ENCODE assay signal across 30 cellular contexts in the genomic region with DNA sequence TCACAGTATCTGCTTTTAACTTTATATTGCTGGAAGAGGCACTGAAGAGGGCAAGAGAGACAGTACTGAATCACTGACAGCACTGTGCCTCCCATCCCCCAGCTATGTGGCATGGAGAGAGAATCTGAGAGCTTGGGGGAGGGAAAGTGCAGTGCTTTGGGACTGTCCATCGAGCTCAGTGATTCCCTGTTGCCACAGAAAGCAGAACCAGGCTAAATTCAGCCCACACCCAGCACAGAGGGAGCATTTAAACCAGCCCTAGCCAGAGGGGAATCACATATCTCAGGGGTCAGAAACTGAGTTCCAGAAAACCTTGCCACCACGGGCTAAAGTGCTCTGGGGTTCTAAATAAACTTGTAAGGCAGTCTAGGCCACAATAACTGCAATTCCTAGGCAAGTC. TPM values are rescaled to one million over a fixed set of nuclear protein-coding genes. Genes with fewer than 3 reads are reported as not detected.
"Had no signal": no experiment of that assay in that cellular context is flagged by ENCODE, and none has a peak within 500 bp of the region (broad histone marks: within the 10 kb centered on the region; RNA-seq: fewer than 3 reads in every experiment).

No MANE protein-coding gene starts in this region.

- H3K4me1 Mint-ChIP-seq: nephron, neural crest cell had no signal

- H3K36me3 ChIP-seq: left lung, lower lobe of right lung, right atrium auricular region, right lobe of liver, stomach, thoracic aorta, tibial artery, uterus had no signal

- H3K4me3 Mint-ChIP-seq: naive thymus-derived CD8-positive, alpha-beta T cell; nephron; neural crest cell; stimulated activated memory B cell treated with anti-CD40 and anti-IgM and Interleukin-4, amounts not matched to agents 10 μg/mL and 1 μg/mL and 100 μg/mL, for 72 hours had no signal

- H3K27ac Mint-ChIP-seq: naive thymus-derived CD8-positive, alpha-beta T cell; nephron; progenitor cell of endocrine pancreas; stimulated activated memory B cell treated with anti-CD40 and anti-IgM and Interleukin-4, amounts not matched to agents 10 μg/mL and 1 μg/mL and 100 μg/mL, for 72 hours had no signal

- H3K4me1 ChIP-seq: left lung, lower lobe of right lung, right lobe of liver, tibial artery, uterus had no signal

- H3K27me3 ChIP-seq: left lung, right atrium auricular region, right lobe of liver, uterus had no signal

- H3K27ac ChIP-seq: left lung, lower lobe of right lung, parathyroid adenoma, right atrium auricular region, right lobe of liver, stomach, thoracic aorta, tibial artery, uterus had no signal

- H3K27me3 Mint-ChIP-seq: stimulated activated memory B cell treated with anti-CD40 and anti-IgM and Interleukin-4, amounts not matched to agents 10 μg/mL and 1 μg/mL and 100 μg/mL, for 72 hours had no signal

- DNase-seq: hippocampal formation; kidney; left colon; left lung; lower lobe of right lung; mammary epithelial cell; mesenchymal stem cell; naive thymus-derived CD8-positive, alpha-beta T cell; nucleus accumbens; right lobe of liver; stimulated activated CD4-positive, alpha-beta T cell treated with anti-CD3 and anti-CD28 coated beads, Interleukin-1b, Interleukin-23, amount 100 ng/mL, for 48 hours; stimulated activated CD4-positive, alpha-beta T cell treated with anti-CD3 and anti-CD28 coated beads, Interleukin-2, amount 100 ng/mL, for 48 hours; stimulated activated CD4-positive, alpha-beta T cell treated with anti-CD3 and anti-CD28 coated beads, Interleukin-4, amount 100 ng/mL, for 4 hours; stimulated activated CD8-positive, alpha-beta memory T cell treated with anti-CD3 and anti-CD28 coated beads, Interleukin-4, amount 100 ng/mL, for 48 hours; stimulated activated naive CD8-positive, alpha-beta T cell treated with anti-CD3 and anti-CD28 coated beads, Interleukin-15, Interleukin-2, amounts not matched to agents 100 U/mL and 50 U/mL, for 24 hours; stomach; tibial artery; trophoblast cell; uterus had no signal

- ATAC-seq: left colon; left lung; lower lobe of right lung; naive thymus-derived CD8-positive, alpha-beta T cell; right lobe of liver; stimulated activated memory B cell treated with anti-CD40 and anti-IgM and Interleukin-4, amounts not matched to agents 10 μg/mL and 1 μg/mL and 100 μg/mL, for 72 hours; stimulated activated naive CD8-positive, alpha-beta T cell treated with anti-CD3 and anti-CD28 coated beads, Interleukin-15, Interleukin-2, amounts not matched to agents 100 U/mL and 50 U/mL, for 24 hours had no signal

- H3K4me3 ChIP-seq: left lung, lower lobe of right lung, right atrium auricular region, right lobe of liver, smooth muscle cell, stomach, thoracic aorta, tibial artery, uterus had no signal

RNA-seq across cellular contexts. Expression of gene KCNQ1, which starts 44.3 kb away (rescaled TPM):
- polyA plus RNA-seq: mammary epithelial cell had no signal

RNA-seq across cellular contexts. Expression of gene TRPM5, which starts 44.8 kb away (rescaled TPM):
- total RNA-seq: left lung, lower lobe of right lung, mammary epithelial cell, osteocyte, pulmonary artery endothelial cell, right atrium auricular region, right lobe of liver, smooth muscle cell, thoracic aorta had no signal
- polyA plus RNA-seq: liver; mammary epithelial cell; naive thymus-derived CD8-positive, alpha-beta T cell; smooth muscle cell had no signal
